26 cellular contexts compared by ENCODE assay signal in the genomic region with DNA sequence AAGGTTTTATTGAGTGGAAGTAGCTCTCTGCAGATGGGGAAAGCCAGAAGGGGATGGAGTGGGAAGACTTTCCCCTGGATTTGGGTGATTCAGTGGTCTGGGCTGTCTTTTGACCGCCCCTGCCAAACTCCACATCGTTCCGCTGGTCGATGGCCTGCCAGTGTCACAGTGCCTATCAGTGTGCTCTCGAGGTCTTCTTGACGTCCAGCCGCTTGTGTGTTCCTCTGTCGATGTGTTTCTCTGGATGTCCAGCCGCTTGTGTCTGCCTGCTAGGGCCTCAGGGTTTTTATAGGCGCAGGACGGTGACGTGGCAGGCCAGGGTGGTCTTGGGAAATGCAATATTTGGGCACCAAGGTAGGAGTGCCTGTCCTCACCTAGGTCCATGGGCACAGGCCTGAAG.
"Had no signal": no experiment of that assay in that cellular context is flagged by ENCODE, and none has a peak within 500 bp of the region (broad histone marks: within the 10 kb centered on the region; RNA-seq: fewer than 3 reads in every experiment).

No MANE protein-coding gene starts in this region.

- ATAC-seq: HepG2, Panc1, PC-3, Right ventricle myocardium inferior, SK-N-SH treated with all-trans-retinoic acid at 6 μM for 48 hours had no signal

- H3K4me1 ChIP-seq: SJCRH30 had no signal

- DNase-seq: IMR-90, Karpas-422, KG1, MG63, NCI-H1092, NCI-H1105 treated with DMSO at 0.1 percent for 48 hours, NCI-H1417 treated with DMSO at 0.1 percent for 48 hours, NCI-H146, NCI-H1694 treated with DMSO at 0.1 percent for 48 hours, NCI-H1930, NCI-H2081, NCI-H2107, NCI-H226, NCI-H446, NCI-H510A, NCI-H524 treated with DMSO at 0.1 percent for 48 hours, NCI-H69, NCI-H774, PC-3, SHP77 treated with DMSO at 0.1 percent for 48 hours, SJCRH30 had no signal

- H3K9me3 ChIP-seq: MG63, SJCRH30 had no signal

- H3K27me3 ChIP-seq: MG63, SJCRH30 had no signal

- H3K4me3 ChIP-seq: MG63, SJCRH30 had no signal

- FAIRE-seq: HepG2 had no signal

- H3K27ac ChIP-seq: RWPE1, SJCRH30 had no signal

- H3K36me3 ChIP-seq: MG63, SJCRH30 had no signal
